ENCODE assay signal across 19 cellular contexts in genomic region chr4:4818440-4819212, GRCh38. TPM values are rescaled to one million over a fixed set of nuclear protein-coding genes. Genes with fewer than 3 reads are reported as not detected.
DNase-seq lines count a peak whose midpoint lies in the region; ATAC-seq, FAIRE-seq and TF ChIP-seq lines count a peak whose summit lies in the region.
"Had no signal": no experiment of that assay in that cellular context is flagged by ENCODE, and none has a peak within 500 bp of the region (broad histone marks: within the 10 kb centered on the region; RNA-seq: fewer than 3 reads in every experiment).

No MANE protein-coding gene starts in this region.

- TF ChIP-seq CTCF in AG04450 (IDR thresholded peaks at IDR 0.05; ENCODE audit: low read depth, low read length) (0 out of 2 replicates have a peak, but pooled peaks have one; percentile 4), K562 (IDR thresholded peaks at IDR 0.05 in 2 of 3, conservative IDR thresholded peaks at IDR 0.05 in 1 of 3; ENCODE audit: insufficient read depth in 2 of 3, low read depth in 1 of 3, low read length in 3 of 3) (no peak)

- TF ChIP-seq RAD21 in K562 (CRISPR knock-in tag; conservative IDR thresholded peaks at IDR 0.05 in 1 of 2, IDR thresholded peaks at IDR 0.05 in 1 of 2), result no peak

- no peak for DNase-seq in AG04450 (ENCODE audit: low read depth, low spot score)
- peak; percentile 13 for DNase-seq in NCI-H1417 treated with DMSO at 0.1 percent for 48 hours (lab: John Stamatoyannopoulos, UW)
- DNase-seq in K562 (ENCODE audit: extremely low read depth in 1 of 4, low spot score in 3 of 4), result no peak
- no peak for DNase-seq in NCI-H128 (lab: John Stamatoyannopoulos, UW; ENCODE audit: unreplicated experiment)
- no peak for DNase-seq in stimulated activated CD4-positive, alpha-beta T cell treated with anti-CD3 and anti-CD28 coated beads, Interleukin-1b, Interleukin-23, amount 100 ng/mL, for 48 hours
- DNase-seq: CD4-positive, alpha-beta memory T cell; NCI-H146; NCI-H2029 treated with DMSO at 0.1 percent for 48 hours; NCI-H2171 treated with DMSO at 0.1 percent for 48 hours; NCI-H510A; NCI-H82; PC-9; SIG-M5 had no signal

- H3K4me3 ChIP-seq in AG04450 (ENCODE audit: low read depth, low read length) (no peak overlapping the region), K562 (no peak overlapping the region)
- H3K4me3 ChIP-seq: BLaER1, PC-9 had no signal

- H2AFZ ChIP-seq in K562 (ENCODE audit: low read depth, low read length), result no peak overlapping the region
- H2AFZ ChIP-seq: PC-9 had no signal

- no peak overlapping the region; a peak in 1 of 4 replicates for H3K9ac ChIP-seq in K562 (ENCODE audit: insufficient read depth in 1 of 2, low read depth in 2 of 2, low read length in 2 of 2)
- H3K9ac ChIP-seq: BLaER1 had no signal

- H3K27ac ChIP-seq in AG04450 (ENCODE audit: low read depth, low read length), result no peak overlapping the region
- no peak overlapping the region for H3K27ac ChIP-seq in K562 (ENCODE audit: extremely low read depth, low read depth, low read length)
- H3K27ac ChIP-seq in layer of hippocampus (ENCODE audit: low read depth, low read length), result peak overlapping the region; percentile 67
- H3K27ac ChIP-seq: BLaER1, PC-9, RWPE1 had no signal

- CTCF ChIA-PET in AG04450 (lab: Charles Lee) (no interaction called here), K562 (lab: Yijun Ruan, JAX; ENCODE audit: low intra/inter-chr PET ratio) (no interaction called here)

- no peak for ATAC-seq in K562
- no peak for ATAC-seq in HG03457 (IDR thresholded peaks at IDR 0.05; ENCODE audit: unreplicated experiment)
- ATAC-seq in HG02759 (IDR thresholded peaks at IDR 0.05; ENCODE audit: unreplicated experiment), result no peak

- no peak for TF ChIP-seq EP300 in K562 (IDR thresholded peaks at IDR 0.05; ENCODE audit: low read length)

- H3K36me3 ChIP-seq in K562 (ENCODE audit: control insufficient read depth, insufficient read depth, low read length), result no peaks in the 10 kb centered on the region
- H3K36me3 ChIP-seq: BLaER1 had no signal

- no peaks in the 10 kb centered on the region for H3K79me2 ChIP-seq in K562 (ENCODE audit: control insufficient read depth, insufficient read depth, low read length)

- in situ Hi-C loops in K562 (cut with MboI), result no loop called here

- no peak for TF ChIP-seq POLR2A in K562 (conservative IDR thresholded peaks at IDR 0.05)

- intact Hi-C loops in K562 (cut with micrococcal nuclease), result no loop called here

- no peaks in the 10 kb centered on the region; the same call in 1 of the 2 replicates for H4K20me1 ChIP-seq in K562 (replicated peaks; ENCODE audit: control insufficient read depth, insufficient read depth, low read length)
- H4K20me1 ChIP-seq: BLaER1 had no signal

- H3K9me1 ChIP-seq in K562 (ENCODE audit: control insufficient read depth, insufficient read depth, low read length), result no peaks in the 10 kb centered on the region

- H3K4me2 ChIP-seq in K562 (ENCODE audit: insufficient read depth, low read length), result no peak overlapping the region
- H3K4me2 ChIP-seq: BLaER1, PC-9 had no signal

- POLR2A ChIA-PET in AG04450 (lab: Yijun Ruan, JAX) (no interaction called here), K562 (lab: Yijun Ruan, JAX) (interaction anchor here (0.7 kb wide), 1 partner anchor 38 kb away, joined by 3 read pairs; no protein-coding TSS in a partner anchor)

- no peaks in the 10 kb centered on the region for H3K9me3 ChIP-seq in AG04450 (ENCODE audit: control insufficient read depth, insufficient read depth, low read length)
- no peaks in the 10 kb centered on the region for H3K9me3 ChIP-seq in K562 (replicated peaks; ENCODE audit: control insufficient read depth, insufficient read depth, low read depth, low read length)

- no TSS peak for BruUV-seq in K562 (replicated peaks; lab: Mats Ljungman, UMichigan)

- H3K4me1 ChIP-seq in K562 (replicated peaks in 1 of 2; ENCODE audit: control insufficient read depth in 2 of 2, insufficient read depth in 2 of 2, low read length in 2 of 2), result no peaks in the 10 kb centered on the region

- WGBS in K562 (ENCODE audit: insufficient coverage, low coverage, missing lambda C conversion rate), result 2% methylated on average over 17 of the region's 17 CpGs

- H3K27me3 ChIP-seq in AG04450 (ENCODE audit: control insufficient read depth, insufficient read depth, low read length), result peaks cover 27% of the 10 kb centered on the region
- peaks cover 6 to 11% of the 10 kb centered on the region in 2 experiments; a peak in 4 of 5 replicates for H3K27me3 ChIP-seq in K562 (ENCODE audit: control insufficient read depth in 2 of 2, insufficient read depth in 2 of 2, low read length in 2 of 2)
- no peaks in the 10 kb centered on the region for H3K27me3 ChIP-seq in layer of hippocampus (ENCODE audit: control insufficient read depth, insufficient read depth, low read length)
- H3K27me3 ChIP-seq: BLaER1 had no signal

- no peak for FAIRE-seq in K562 (lab: Jason Lieb, UNC)
- FAIRE-seq: H54 had no signal

TF ChIP-seq in K562, 482 proteins besides CTCF, POLR2A, EP300 and RAD21:
- TF ChIP-seq NFATC3 (IDR thresholded peaks at IDR 0.05) (no peak), ZNF77 (CRISPR knock-in tag; IDR thresholded peaks at IDR 0.05) (no peak), RBM25 (IDR thresholded peaks at IDR 0.05; ENCODE audit: low read depth, low read length, severe bottlenecking) (peak; percentile 51), SPI1 (IDR thresholded peaks at IDR 0.05; ENCODE audit: borderline replicate concordance, low read depth, low read length) (no peak)

RNA-seq across cellular contexts. Expression of gene MSX1, which starts 40.8 kb away (rescaled TPM):
- polyA plus RNA-seq in AG04450 (2011; rRNA removed), result 1.7 TPM in 2 replicates
- polyA minus RNA-seq in AG04450 (2011; rRNA and poly(A)+ RNA removed), result 0.17 and 0.37 TPM in 2 replicates
- 0.56 and 1.8 TPM in 2 replicates for total RNA-seq in K562 (2011; cell fraction: chromatin; rRNA removed; ENCODE audit: low replicate concordance)
- 1.8 and 2.5 TPM in 2 replicates for total RNA-seq in K562 (2011; cell fraction: nucleolus; rRNA removed)
- total RNA-seq in K562 (2011; cell fraction: nucleoplasm; rRNA removed), result 1.0 and 1.3 TPM in 2 replicates
- total RNA-seq in K562 (2014; rRNA removed), result 4.9 and 6.5 TPM in 2 replicates
- total RNA-seq in K562 (2014; rRNA removed; fragmentation: Illumina TruSeq; extraction: Trizol), result 1.3 and 1.6 TPM in 2 replicates
- 1.6 and 2.3 TPM in 2 replicates for total RNA-seq in K562 (2015; rRNA removed; fragmentation: Illumina TruSeq; extraction: Trizol)
- 6.1 and 6.3 TPM in 2 replicates for total RNA-seq in K562 (2021)
- 2.7 and 4.0 TPM in 2 replicates for polyA plus RNA-seq in K562 (2011; rRNA removed)
- 2.9 and 12.3 TPM in 2 replicates for polyA plus RNA-seq in K562 (2011; cell fraction: cytosol; rRNA removed)
- polyA plus RNA-seq in K562 (2011; cell fraction: nucleus; rRNA removed), result 4.8 and 6.3 TPM in 2 replicates
- 2.0 and 7.0 TPM in 2 replicates for polyA plus RNA-seq in K562 (2012)
- 1.3 and 1.9 TPM in 2 replicates for polyA plus RNA-seq in K562 (2014; fragmentation: Illumina TruSeq; extraction: Trizol)
- 1 to 10 TPM; 1.4 to 1.8 TPM for polyA plus RNA-seq in K562 (2014; fragmentation: Nextera tagmentation; extraction: Ambion mirVana)
- polyA plus RNA-seq in K562 (2014; rRNA removed), result 6.0 and 8.3 TPM in 2 replicates
- polyA minus RNA-seq in K562 (2011; rRNA and poly(A)+ RNA removed), result 0.21 and 0.30 TPM in 2 replicates
- 0.73 and 2.4 TPM in 2 replicates for polyA minus RNA-seq in K562 (2011; cell fraction: cytosol; rRNA and poly(A)+ RNA removed)
- polyA minus RNA-seq in K562 (2011; cell fraction: nucleus; rRNA and poly(A)+ RNA removed), result 1.8 and 2.2 TPM in 2 replicates
- total RNA-seq: CD4-positive, alpha-beta memory T cell; PC-9 had no signal
- polyA plus RNA-seq: CD4-positive, alpha-beta memory T cell had no signal
